ENCODE assay signal across 2 cellular contexts in the genomic region with DNA sequence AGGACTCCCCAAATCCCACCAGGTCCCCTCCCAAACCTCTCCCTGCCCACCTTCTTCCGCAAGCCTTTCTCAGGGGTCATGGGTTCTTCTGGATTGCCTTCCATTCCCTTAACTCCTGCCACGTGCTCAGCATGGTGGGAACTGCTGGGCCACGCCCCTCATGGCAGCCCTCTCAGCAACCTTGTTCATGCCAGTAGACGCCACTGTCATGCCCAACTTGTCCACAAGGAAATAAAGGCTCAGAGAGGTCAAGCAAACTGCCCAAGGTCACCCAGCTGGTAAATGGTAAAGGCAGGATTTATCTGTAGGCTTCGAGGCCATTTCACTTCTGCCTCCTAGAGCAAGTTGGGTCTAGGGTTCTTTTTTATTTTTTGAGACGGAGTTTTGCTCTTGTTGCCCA.
TF ChIP-seq lines count a peak whose summit lies in the region.

No MANE protein-coding gene starts in this region.

TF ChIP-seq in A549, 52 proteins besides CTCF, POLR2A, EP300 and RAD21:
- TF ChIP-seq NPAS2 (CRISPR knock-in tag; IDR thresholded peaks at IDR 0.05; ENCODE audit: borderline replicate concordance) (no peak), ZFP36 (IDR thresholded peaks at IDR 0.05; ENCODE audit: borderline replicate concordance, partially characterized antibody) (peak; percentile 49)

TF ChIP-seq in HepG2, 621 proteins besides CTCF, POLR2A, EP300 and RAD21:
- TF ChIP-seq ZNF891 (CRISPR knock-in tag; IDR thresholded peaks at IDR 0.05) (no peak), ZFP36 (IDR thresholded peaks at IDR 0.05; ENCODE audit: borderline replicate concordance, low read depth, low read length, partially characterized antibody) (peak; percentile 18), GFI1 (CRISPR knock-in tag; IDR thresholded peaks at IDR 0.05; ENCODE audit: borderline replicate concordance) (no peak), ZNF768 (CRISPR knock-in tag; IDR thresholded peaks at IDR 0.05) (peak; percentile 94)
